Comparison of ENCODE assay signal across 1 cellular context in genomic region chr3:160671231-160671630, GRCh38.
TF ChIP-seq lines count a peak whose summit lies in the region.

No MANE protein-coding gene starts in this region.

TF ChIP-seq in GM12878, 131 proteins besides CTCF, POLR2A, EP300 and RAD21 (continued from another document and continues in another):
- TF ChIP-seq PRDM15 (CRISPR knock-in tag; IDR thresholded peaks at IDR 0.05) = no peak
- no peak for TF ChIP-seq IKZF1 (conservative IDR thresholded peaks at IDR 0.05)
- no peak for TF ChIP-seq SIN3A (IDR thresholded peaks at IDR 0.05; ENCODE audit: low read depth, low read length)
- TF ChIP-seq ATF2 (IDR thresholded peaks at IDR 0.05; ENCODE audit: low read length) = no peak
- TF ChIP-seq FOXM1 (IDR thresholded peaks at IDR 0.05; ENCODE audit: low read depth, low read length) = no peak
- TF ChIP-seq POLR2AphosphoS5 (IDR thresholded peaks at IDR 0.05; ENCODE audit: low read length) = 0 out of 2 replicates have a peak, but pooled peaks have one; percentile 42
- TF ChIP-seq FOS (IDR thresholded peaks at IDR 0.05; ENCODE audit: borderline replicate concordance, extremely low read depth, insufficient read length) = no peak
- no peak for TF ChIP-seq DPF2 (IDR thresholded peaks at IDR 0.05)
- TF ChIP-seq HDAC6 (IDR thresholded peaks at IDR 0.05; ENCODE audit: unreplicated experiment) = no peak
- peak; percentile 48 for TF ChIP-seq MLLT1 (IDR thresholded peaks at IDR 0.05)
- TF ChIP-seq NRF1 (conservative IDR thresholded peaks at IDR 0.05; ENCODE audit: low read depth, low read length) = no peak
- TF ChIP-seq MYB (IDR thresholded peaks at IDR 0.05; ENCODE audit: borderline replicate concordance, low read depth, low read length) = no peak
- TF ChIP-seq ZBTB4 (CRISPR knock-in tag; IDR thresholded peaks at IDR 0.05) = no peak
- TF ChIP-seq ZNF592 (IDR thresholded peaks at IDR 0.05) = no peak
- no peak for TF ChIP-seq YY1 (IDR thresholded peaks at IDR 0.05; ENCODE audit: low read depth, low read length)
- TF ChIP-seq PAX5 (IDR thresholded peaks at IDR 0.05; ENCODE audit: borderline replicate concordance, low read depth, low read length) = no peak
- TF ChIP-seq MAX (IDR thresholded peaks at IDR 0.05; ENCODE audit: low read depth, low read length) = no peak
- TF ChIP-seq SMC3 (IDR thresholded peaks at IDR 0.05; ENCODE audit: borderline replicate concordance, low read length) = no peak; the same call in 1 of the 2 replicates
- no peak for TF ChIP-seq SRF (IDR thresholded peaks at IDR 0.05; ENCODE audit: low read depth in 2 of 2, low read length in 2 of 2)
- TF ChIP-seq ZNF207 (IDR thresholded peaks at IDR 0.05; ENCODE audit: borderline replicate concordance) = 0 out of 2 replicates have a peak, but pooled peaks have one; percentile 29
- 0 out of 2 replicates have a peak, but pooled peaks have one; percentile 14 for TF ChIP-seq IRF4 (IDR thresholded peaks at IDR 0.05; ENCODE audit: low read depth, low read length)
- peak; percentile 32 for TF ChIP-seq SP1 (IDR thresholded peaks at IDR 0.05; ENCODE audit: low read depth, low read length)
- 0 out of 2 replicates have a peak, but pooled peaks have one; percentile 20 for TF ChIP-seq MTA2 (IDR thresholded peaks at IDR 0.05; ENCODE audit: low read depth)
- TF ChIP-seq RELB (IDR thresholded peaks at IDR 0.05; ENCODE audit: low read depth) = no peak
- TF ChIP-seq ATF7 (IDR thresholded peaks at IDR 0.05; ENCODE audit: low read depth) = 0 out of 2 replicates have a peak, but pooled peaks have one; percentile 17
- TF ChIP-seq IKZF2 (IDR thresholded peaks at IDR 0.05) = 0 out of 4 replicates have a peak, but pooled peaks of 1 of the 2 experiments have one; percentile 26
- TF ChIP-seq PBX3 (IDR thresholded peaks at IDR 0.05; ENCODE audit: insufficient replicate concordance, low read depth, low read length) = no peak
- no peak for TF ChIP-seq STAT1 (conservative IDR thresholded peaks at IDR 0.05)
- peak; percentile 61; the same call in 1 of the 3 replicates for TF ChIP-seq POU2F2 (IDR thresholded peaks at IDR 0.05; ENCODE audit: borderline replicate concordance, low read depth, low read length)
- TF ChIP-seq E4F1 (IDR thresholded peaks at IDR 0.05; ENCODE audit: borderline replicate concordance, partially characterized antibody) = no peak
- no peak for TF ChIP-seq ZSCAN29 (IDR thresholded peaks at IDR 0.05)
- no peak for TF ChIP-seq GABPA (IDR thresholded peaks at IDR 0.05; ENCODE audit: low read depth)
- TF ChIP-seq NR2C2 (IDR thresholded peaks at IDR 0.05; ENCODE audit: borderline replicate concordance, control insufficient read depth, insufficient read length, low read depth) = no peak
- TF ChIP-seq IRF3 (IDR thresholded peaks at IDR 0.05) = no peak
